ENCODE assay signal across 8 cellular contexts in genomic region chr11:14973621-14974020, GRCh38. TPM values are rescaled to one million over a fixed set of nuclear protein-coding genes. Genes with fewer than 3 reads are reported as not detected.
DNase-seq lines count a peak whose midpoint lies in the region; ATAC-seq and TF ChIP-seq lines count a peak whose summit lies in the region.

No MANE protein-coding gene starts in this region.

- TF ChIP-seq EP300 in esophagus muscularis mucosa (IDR thresholded peaks at IDR 0.05), result no peak

- H3K27me3 ChIP-seq in BE2C (peaks cover 57% of the 10 kb centered on the region), esophagus muscularis mucosa (peaks cover 0 to 94% (median 40%) of the 10 kb centered on the region in 4 donors), psoas muscle (ENCODE audit: insufficient read depth in 3 of 3, low read length in 2 of 3) (peaks cover 3 to 77% (median 29%) of the 10 kb centered on the region in 3 donors)

- H3K36me3 ChIP-seq in BE2C, result no peaks in the 10 kb centered on the region
- no peaks in the 10 kb centered on the region for H3K36me3 ChIP-seq in esophagus muscularis mucosa
- H3K36me3 ChIP-seq in psoas muscle (ENCODE audit: insufficient read depth in 1 of 2, low read depth in 1 of 2), result no peaks in the 10 kb centered on the region

- peak; percentile 18 for DNase-seq in BE2C
- DNase-seq in esophagus muscularis mucosa (ENCODE audit: extremely low spot score), result no peak
- DNase-seq in psoas muscle, result no peak
- DNase-seq in ACHN, result no peak
- DNase-seq in NCI-H1436 (lab: John Stamatoyannopoulos, UW), result no peak

- H3K4me3 ChIP-seq in BE2C (ENCODE audit: low read depth, low read length) (peak overlapping the region; percentile 29; the same call in 1 of the 2 replicates), esophagus muscularis mucosa (peak overlapping the region; percentile 27 to 44 (median 38)), psoas muscle (peak overlapping the region; percentile 54)

- no peak for TF ChIP-seq POLR2A in esophagus muscularis mucosa (IDR thresholded peaks at IDR 0.05; ENCODE audit: low read depth)

- ATAC-seq in GM21423 (IDR thresholded peaks at IDR 0.05; ENCODE audit: unreplicated experiment) (peak; percentile 55), psoas muscle (peak in 2 of 4 donors; percentile 16 to 47), GM19035 (IDR thresholded peaks at IDR 0.05; ENCODE audit: unreplicated experiment) (no peak)
- peak; percentile 32 to 50 for ATAC-seq in activated CD4-positive, CD25-positive, alpha-beta regulatory T cell treated with anti-CD3 and anti-CD28 coated beads, Interleukin-2, amount 50 U/mL, for 24 hours

- WGBS in esophagus muscularis mucosa, result 0% methylated on average over 4 of the region's 31 CpGs
- WGBS in psoas muscle, 3 donors, result 1 to 2% (median 1%) methylated on average over 31 of the region's 31 CpGs

- TF ChIP-seq CTCF in BE2C (IDR thresholded peaks at IDR 0.05; ENCODE audit: low read depth, low read length) (no peak), esophagus muscularis mucosa (IDR thresholded peaks at IDR 0.05) (no peak), psoas muscle (IDR thresholded peaks at IDR 0.05) (no peak)

- intact Hi-C loops in esophagus muscularis mucosa (cut with DNase I), result no loop called here
- intact Hi-C loops in psoas muscle (cut with DNase I), result loop anchor here (5.0 to 10.0 kb wide), 2 partner anchors 104 to 231 kb away; no protein-coding TSS in a partner anchor

- no peak overlapping the region for H3K27ac ChIP-seq in esophagus muscularis mucosa (replicated peaks in 1 of 4)
- no peak overlapping the region for H3K27ac ChIP-seq in psoas muscle

- H3K4me1 ChIP-seq in BE2C (no peaks in the 10 kb centered on the region), esophagus muscularis mucosa (peaks cover 22 to 40% (median 37%) of the 10 kb centered on the region in 4 donors), psoas muscle (peaks cover 25% of the 10 kb centered on the region)

- in situ Hi-C loops in ACHN (cut with HindIII; ENCODE audit: low pct_ligation_motif_present, low pct_unique_long_range_greater_than_20kb, low sequenced_read_pairs), result no loop called here

- H3K9me3 ChIP-seq in BE2C (no peaks in the 10 kb centered on the region), esophagus muscularis mucosa (no peaks in the 10 kb centered on the region), psoas muscle (no peaks in the 10 kb centered on the region)

RNA-seq across cellular contexts. Expression of gene CALCA, which starts 1.5 kb away (rescaled TPM):
- polyA plus RNA-seq in BE2C (2012; ENCODE audit: insufficient read depth, insufficient read length, low read depth), result not detected
- total RNA-seq in esophagus muscularis mucosa (not detected), psoas muscle (1 to 10 TPM in 1 of 4 donors, under 1 TPM in 1, not detected in 2; 0.34 to 3.9 TPM)
- polyA plus RNA-seq in psoas muscle, result 1 to 10 TPM in 1 of 3 donors, not detected in 2; 3.0 TPM
